1 cellular context compared by ENCODE assay signal in the genomic region with DNA sequence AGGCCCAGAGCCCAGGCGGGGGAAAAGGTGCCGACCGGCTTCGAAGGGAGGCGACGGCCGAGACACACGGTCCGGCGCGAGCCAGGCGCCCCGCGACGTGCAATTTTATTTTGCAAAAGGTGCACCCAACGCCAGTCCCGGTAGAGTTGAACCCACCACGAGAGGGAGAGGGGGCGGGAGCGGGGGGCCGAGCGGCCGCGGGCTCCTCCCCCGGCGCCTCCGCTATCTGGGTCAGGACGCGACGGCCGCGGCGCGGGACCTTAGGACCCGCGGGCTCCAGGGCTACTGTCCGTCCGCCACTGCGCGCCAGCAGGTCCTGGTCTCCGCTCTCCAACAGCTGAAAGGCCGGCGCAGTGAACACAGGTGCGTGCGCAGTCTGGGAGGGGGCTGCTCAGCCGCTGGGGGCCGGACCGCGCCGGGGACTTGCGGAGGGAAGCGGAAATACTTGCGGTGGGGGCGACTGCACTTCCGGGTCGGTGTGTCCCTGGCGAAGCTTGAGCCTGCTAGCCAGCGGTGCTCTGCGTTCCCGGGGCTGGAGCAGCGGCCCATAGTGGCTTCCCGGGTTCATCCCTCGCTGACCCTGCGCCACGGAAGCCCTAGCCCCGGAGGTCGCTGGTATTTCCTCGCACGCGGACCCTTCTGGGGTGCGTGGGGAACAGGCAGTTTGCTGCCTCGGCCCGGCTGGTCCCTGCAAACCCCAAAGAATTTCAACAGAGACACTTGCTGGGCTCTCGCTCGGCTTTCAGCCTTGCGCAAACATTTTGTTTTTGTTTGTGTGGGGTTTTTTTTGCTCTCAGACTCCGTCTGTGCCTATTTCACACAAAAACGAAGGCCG.
TF ChIP-seq lines count a peak whose summit lies in the region.

Gene RMDN2 (plus strand): TSS at position 225 of the 835 bp plus-strand sequence. CDS start 3,991 bp downstream, outside the sequence.

TF ChIP-seq in HepG2, 621 proteins besides CTCF, POLR2A, EP300 and RAD21 (continued from another document and continues in another):
- TF ChIP-seq POGK (CRISPR knock-in tag; conservative IDR thresholded peaks at IDR 0.05) (peak; percentile 99), SIN3A (IDR thresholded peaks at IDR 0.05; ENCODE audit: borderline replicate concordance, low read depth, low read length) (peak; percentile 79), ZNF550 (CRISPR knock-in tag; IDR thresholded peaks at IDR 0.05; ENCODE audit: borderline replicate concordance) (0 out of 2 replicates have a peak, but pooled peaks have one; percentile 74), ONECUT2 (CRISPR knock-in tag; IDR thresholded peaks at IDR 0.05) (peak; percentile 53; the same call in 1 of the 2 replicates), TRAFD1 (CRISPR knock-in tag; IDR thresholded peaks at IDR 0.05; ENCODE audit: borderline replicate concordance) (no peak; the same call in 1 of the 2 replicates), MTF1 (CRISPR knock-in tag; IDR thresholded peaks at IDR 0.05) (peak; percentile 83; the same call in 1 of the 2 replicates), ZNF749 (CRISPR knock-in tag; IDR thresholded peaks at IDR 0.05; ENCODE audit: borderline replicate concordance) (peak; percentile 93; the same call in 1 of the 2 replicates), ZBTB21 (CRISPR knock-in tag; IDR thresholded peaks at IDR 0.05) (no peak), ZNF275 (CRISPR knock-in tag; IDR thresholded peaks at IDR 0.05; ENCODE audit: borderline replicate concordance) (peak; percentile 99), ATM (IDR thresholded peaks at IDR 0.05; ENCODE audit: borderline replicate concordance) (no peak), ZSCAN21 (CRISPR knock-in tag; IDR thresholded peaks at IDR 0.05; ENCODE audit: borderline replicate concordance) (peak; percentile 97; the same call in 1 of the 2 replicates), IRF2 (CRISPR knock-in tag; IDR thresholded peaks at IDR 0.05) (peak; percentile 86), ARHGAP35 (CRISPR knock-in tag; IDR thresholded peaks at IDR 0.05; ENCODE audit: borderline replicate concordance) (peak; percentile 59; the same call in 1 of the 2 replicates), MBNL3 (CRISPR knock-in tag; conservative IDR thresholded peaks at IDR 0.05) (no peak), SOX13 (IDR thresholded peaks at IDR 0.05) (peak; percentile 24; the same call in 1 of the 2 replicates), SOX13 (CRISPR knock-in tag; conservative IDR thresholded peaks at IDR 0.05 in 1 of 2, IDR thresholded peaks at IDR 0.05 in 1 of 2) (peak in 1 of 2 experiments; percentile 49; a peak in 1 of 4 replicates), MLXIP (CRISPR knock-in tag; IDR thresholded peaks at IDR 0.05; ENCODE audit: borderline replicate concordance) (peak; percentile 74; the same call in 1 of the 2 replicates), FIP1L1 (IDR thresholded peaks at IDR 0.05; ENCODE audit: borderline replicate concordance, insufficient read depth, low read depth, low read length) (no peak), GLI4 (CRISPR knock-in tag; IDR thresholded peaks at IDR 0.05; ENCODE audit: borderline replicate concordance) (peak; percentile 66; the same call in 1 of the 2 replicates), TEF (CRISPR knock-in tag; IDR thresholded peaks at IDR 0.05) (peak; percentile 68; the same call in 1 of the 2 replicates), ZNF510 (CRISPR knock-in tag; IDR thresholded peaks at IDR 0.05; ENCODE audit: low read depth) (peak; percentile 44; the same call in 1 of the 2 replicates), HOXA9 (CRISPR knock-in tag; IDR thresholded peaks at IDR 0.05; ENCODE audit: borderline replicate concordance) (0 out of 2 replicates have a peak, but pooled peaks have one; percentile 71), ZNF775 (CRISPR knock-in tag; IDR thresholded peaks at IDR 0.05; ENCODE audit: borderline replicate concordance) (peak; percentile 89), HNRNPK (IDR thresholded peaks at IDR 0.05; ENCODE audit: low read depth, low read length, poor library complexity, severe bottlenecking) (peak; percentile 92), ZNF362 (CRISPR knock-in tag; IDR thresholded peaks at IDR 0.05; ENCODE audit: borderline replicate concordance) (peak; percentile 86), PTBP1 (IDR thresholded peaks at IDR 0.05; ENCODE audit: low read depth, low read length, poor library complexity, severe bottlenecking) (no peak), ZMYM2 (CRISPR knock-in tag; IDR thresholded peaks at IDR 0.05) (peak; percentile 90), SETDB1 (CRISPR knock-in tag; IDR thresholded peaks at IDR 0.05; ENCODE audit: borderline replicate concordance) (no peak)
- TF ChIP-seq, protein P1, sequence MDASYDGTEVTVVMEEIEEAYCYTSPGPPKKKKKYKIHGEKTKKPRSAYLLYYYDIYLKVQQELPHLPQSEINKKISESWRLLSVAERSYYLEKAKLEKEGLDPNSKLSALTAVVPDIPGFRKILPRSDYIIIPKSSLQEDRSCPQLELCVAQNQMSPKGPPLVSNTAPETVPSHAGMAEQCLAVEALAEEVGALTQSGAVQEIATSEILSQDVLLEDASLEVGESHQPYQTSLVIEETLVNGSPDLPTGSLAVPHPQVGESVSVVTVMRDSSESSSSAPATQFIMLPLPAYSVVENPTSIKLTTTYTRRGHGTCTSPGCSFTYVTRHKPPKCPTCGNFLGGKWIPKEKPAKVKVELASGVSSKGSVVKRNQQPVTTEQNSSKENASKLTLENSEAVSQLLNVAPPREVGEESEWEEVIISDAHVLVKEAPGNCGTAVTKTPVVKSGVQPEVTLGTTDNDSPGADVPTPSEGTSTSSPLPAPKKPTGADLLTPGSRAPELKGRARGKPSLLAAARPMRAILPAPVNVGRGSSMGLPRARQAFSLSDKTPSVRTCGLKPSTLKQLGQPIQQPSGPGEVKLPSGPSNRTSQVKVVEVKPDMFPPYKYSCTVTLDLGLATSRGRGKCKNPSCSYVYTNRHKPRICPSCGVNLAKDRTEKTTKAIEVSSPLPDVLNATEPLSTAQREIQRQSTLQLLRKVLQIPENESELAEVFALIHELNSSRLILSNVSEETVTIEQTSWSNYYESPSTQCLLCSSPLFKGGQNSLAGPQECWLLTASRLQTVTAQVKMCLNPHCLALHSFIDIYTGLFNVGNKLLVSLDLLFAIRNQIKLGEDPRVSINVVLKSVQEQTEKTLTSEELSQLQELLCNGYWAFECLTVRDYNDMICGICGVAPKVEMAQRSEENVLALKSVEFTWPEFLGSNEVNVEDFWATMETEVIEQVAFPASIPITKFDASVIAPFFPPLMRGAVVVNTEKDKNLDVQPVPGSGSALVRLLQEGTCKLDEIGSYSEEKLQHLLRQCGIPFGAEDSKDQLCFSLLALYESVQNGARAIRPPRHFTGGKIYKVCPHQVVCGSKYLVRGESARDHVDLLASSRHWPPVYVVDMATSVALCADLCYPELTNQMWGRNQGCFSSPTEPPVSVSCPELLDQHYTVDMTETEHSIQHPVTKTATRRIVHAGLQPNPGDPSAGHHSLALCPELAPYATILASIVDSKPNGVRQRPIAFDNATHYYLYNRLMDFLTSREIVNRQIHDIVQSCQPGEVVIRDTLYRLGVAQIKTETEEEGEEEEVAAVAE (CRISPR knock-in tag; IDR thresholded peaks at IDR 0.05; ENCODE audit: borderline replicate concordance): no peak
- TF ChIP-seq, protein P2, sequence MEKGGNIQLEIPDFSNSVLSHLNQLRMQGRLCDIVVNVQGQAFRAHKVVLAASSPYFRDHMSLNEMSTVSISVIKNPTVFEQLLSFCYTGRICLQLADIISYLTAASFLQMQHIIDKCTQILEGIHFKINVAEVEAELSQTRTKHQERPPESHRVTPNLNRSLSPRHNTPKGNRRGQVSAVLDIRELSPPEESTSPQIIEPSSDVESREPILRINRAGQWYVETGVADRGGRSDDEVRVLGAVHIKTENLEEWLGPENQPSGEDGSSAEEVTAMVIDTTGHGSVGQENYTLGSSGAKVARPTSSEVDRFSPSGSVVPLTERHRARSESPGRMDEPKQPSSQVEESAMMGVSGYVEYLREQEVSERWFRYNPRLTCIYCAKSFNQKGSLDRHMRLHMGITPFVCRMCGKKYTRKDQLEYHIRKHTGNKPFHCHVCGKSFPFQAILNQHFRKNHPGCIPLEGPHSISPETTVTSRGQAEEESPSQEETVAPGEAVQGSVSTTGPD (CRISPR knock-in tag; IDR thresholded peaks at IDR 0.05): peak; percentile 66; the same call in 1 of the 2 replicates
- TF ChIP-seq, protein P3, sequence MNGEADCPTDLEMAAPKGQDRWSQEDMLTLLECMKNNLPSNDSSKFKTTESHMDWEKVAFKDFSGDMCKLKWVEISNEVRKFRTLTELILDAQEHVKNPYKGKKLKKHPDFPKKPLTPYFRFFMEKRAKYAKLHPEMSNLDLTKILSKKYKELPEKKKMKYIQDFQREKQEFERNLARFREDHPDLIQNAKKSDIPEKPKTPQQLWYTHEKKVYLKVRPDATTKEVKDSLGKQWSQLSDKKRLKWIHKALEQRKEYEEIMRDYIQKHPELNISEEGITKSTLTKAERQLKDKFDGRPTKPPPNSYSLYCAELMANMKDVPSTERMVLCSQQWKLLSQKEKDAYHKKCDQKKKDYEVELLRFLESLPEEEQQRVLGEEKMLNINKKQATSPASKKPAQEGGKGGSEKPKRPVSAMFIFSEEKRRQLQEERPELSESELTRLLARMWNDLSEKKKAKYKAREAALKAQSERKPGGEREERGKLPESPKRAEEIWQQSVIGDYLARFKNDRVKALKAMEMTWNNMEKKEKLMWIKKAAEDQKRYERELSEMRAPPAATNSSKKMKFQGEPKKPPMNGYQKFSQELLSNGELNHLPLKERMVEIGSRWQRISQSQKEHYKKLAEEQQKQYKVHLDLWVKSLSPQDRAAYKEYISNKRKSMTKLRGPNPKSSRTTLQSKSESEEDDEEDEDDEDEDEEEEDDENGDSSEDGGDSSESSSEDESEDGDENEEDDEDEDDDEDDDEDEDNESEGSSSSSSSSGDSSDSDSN (CRISPR knock-in tag; IDR thresholded peaks at IDR 0.05): peak; percentile 100
